ENCODE assay signal across 26 cellular contexts in genomic region chr4:130576218-130576617, GRCh38.
DNase-seq lines count a peak whose midpoint lies in the region; ATAC-seq and TF ChIP-seq lines count a peak whose summit lies in the region.
"Had no signal": no experiment of that assay in that cellular context is flagged by ENCODE, and none has a peak within 500 bp of the region (broad histone marks: within the 10 kb centered on the region; RNA-seq: fewer than 3 reads in every experiment).

No MANE protein-coding gene starts in this region.

- 86 to 98% methylated on average over 1 of the region's 1 CpG for WGBS in body of pancreas, 2 donors

- H3K27ac ChIP-seq in BLaER1 (no peak overlapping the region), body of pancreas (no peak overlapping the region)
- H3K27ac ChIP-seq: stomach, vagina had no signal

- H3K9me3 ChIP-seq in BLaER1 (no peaks in the 10 kb centered on the region), body of pancreas (no peaks in the 10 kb centered on the region)
- H3K9me3 ChIP-seq: HAP-1, stomach, vagina had no signal

- no peak for TF ChIP-seq POLR2A in body of pancreas (IDR thresholded peaks at IDR 0.05)

- H3K9ac ChIP-seq in BLaER1: no peak overlapping the region

- H3K4me3 ChIP-seq in BLaER1: no peak overlapping the region
- H3K4me3 ChIP-seq in body of pancreas: no peak overlapping the region
- H3K4me3 ChIP-seq: HAP-1, stomach, vagina had no signal

- TF ChIP-seq CTCF in GM13976 (IDR thresholded peaks at IDR 0.05; ENCODE audit: borderline replicate concordance, control extremely low read depth, extremely low read depth, insufficient read depth, missing control alignments) (no peak), body of pancreas (IDR thresholded peaks at IDR 0.05) (no peak)

- H3K36me3 ChIP-seq in BLaER1: no peaks in the 10 kb centered on the region
- no peaks in the 10 kb centered on the region for H3K36me3 ChIP-seq in body of pancreas (replicated peaks in 1 of 2; ENCODE audit: insufficient read depth in 1 of 2, low read depth in 2 of 2)
- H3K36me3 ChIP-seq: HAP-1, stomach, vagina had no signal

- H4K20me1 ChIP-seq in BLaER1: no peaks in the 10 kb centered on the region

- DNase-seq in NCI-H146 treated with DMSO at 0.1 percent for 48 hours (lab: John Stamatoyannopoulos, UW; ENCODE audit: unreplicated experiment) (peak; percentile 45), NCI-H69 (lab: John Stamatoyannopoulos, UW) (peak; percentile 92), left kidney (ENCODE audit: low read depth, low spot score) (peak; percentile 15), GM13976 (ENCODE audit: low spot score) (no peak), body of pancreas (no peak)
- DNase-seq: ACHN; activated CD4-positive, alpha-beta memory T cell treated with anti-CD3 and anti-CD28 coated beads, Interleukin-2, amount 10 ng/mL, durations not matched to agents 7 days and 5 days; activated CD4-positive, CD25-positive, alpha-beta regulatory T cell treated with anti-CD3 and anti-CD28 coated beads, Interleukin-2, amount 50 U/mL, for 72 hours; activated CD8-positive, alpha-beta memory T cell treated with anti-CD3 and anti-CD28 coated beads, Interleukin-2, amount 50 U/mL, for 4 hours; activated naive CD4-positive, alpha-beta T cell treated with anti-CD3 and anti-CD28 coated beads for 36 hours; CD8-positive, alpha-beta memory T cell; DMS79; GDM1; islet precursor cell; Kasumi-1; NCI-H1436 treated with DMSO at 0.1 percent for 48 hours; NCI-H226; NK-92 treated with Interleukin-12 subunit alpha and Interleukin-12 subunit beta, amount 100 ng/mL, for 24 hours; PC-3; right cardiac atrium; stomach had no signal

- H3K4me1 ChIP-seq in BLaER1: peaks cover 16% of the 10 kb centered on the region; the same call in 1 of the 2 replicates
- H3K4me1 ChIP-seq in body of pancreas: no peaks in the 10 kb centered on the region
- H3K4me1 ChIP-seq: HAP-1, stomach, vagina had no signal

- intact Hi-C loops in body of pancreas (cut with DNase I): no loop called here

- in situ Hi-C loops in GM13976 (cut with MboI; ENCODE audit: low sequenced_read_pairs, unreplicated experiment): no loop called here

- peak overlapping the region; percentile 22; the same call in 1 of the 2 replicates for H3K4me2 ChIP-seq in BLaER1

- no peaks in the 10 kb centered on the region for H3K27me3 ChIP-seq in BLaER1
- H3K27me3 ChIP-seq in body of pancreas: no peaks in the 10 kb centered on the region
- H3K27me3 ChIP-seq: stomach, vagina had no signal

- no peak for ATAC-seq in HG03159 (IDR thresholded peaks at IDR 0.05; ENCODE audit: unreplicated experiment)
- ATAC-seq in HG02588 (IDR thresholded peaks at IDR 0.05; ENCODE audit: unreplicated experiment): no peak
- ATAC-seq in body of pancreas: no peak
- ATAC-seq: PC-3, right cardiac atrium had no signal

Comparison
In these comparisons a context has a peak if more than half of its experiments do, and no peak if none do; other contexts are left out.
1. DNase-seq: peak in NCI-H146 treated with DMSO at 0.1 percent for 48 hours (single experiment), NCI-H69 (single experiment) and left kidney (single experiment); none in GM13976 (single experiment) and body of pancreas (0 of 4).